ENCODE assay signal across 35 cellular contexts in the genomic region with DNA sequence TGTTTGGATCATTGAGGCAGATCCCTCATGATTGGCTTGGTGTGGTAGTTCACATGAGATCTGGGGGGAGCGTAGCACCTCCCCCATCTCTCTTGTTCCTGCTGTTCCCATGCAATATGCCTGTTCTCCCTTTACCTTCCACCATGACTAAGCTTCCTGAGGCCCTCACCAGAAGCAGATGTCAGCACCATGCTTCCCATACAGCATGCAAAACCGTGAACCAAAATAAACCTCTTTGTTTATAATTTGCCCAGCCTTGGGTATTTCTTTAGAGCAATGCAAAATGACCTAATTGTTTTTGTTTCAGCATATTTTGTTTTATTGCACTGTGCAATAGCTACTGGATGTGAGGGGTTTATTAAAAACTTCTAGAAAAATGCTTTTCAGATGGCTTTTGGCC. TPM values are rescaled to one million over a fixed set of nuclear protein-coding genes. Genes with fewer than 3 reads are reported as not detected.
DNase-seq lines count a peak whose midpoint lies in the region; ATAC-seq and TF ChIP-seq lines count a peak whose summit lies in the region.
"Had no signal": no experiment of that assay in that cellular context is flagged by ENCODE, and none has a peak within 500 bp of the region (broad histone marks: within the 10 kb centered on the region; RNA-seq: fewer than 3 reads in every experiment).

No MANE protein-coding gene starts in this region.

- H3K9ac ChIP-seq in Karpas-422 (ENCODE audit: low read length): no peak overlapping the region
- H3K9ac ChIP-seq: neural progenitor cell had no signal

- no peaks in the 10 kb centered on the region for H3K9me3 Mint-ChIP-seq in GM23338
- H3K9me3 Mint-ChIP-seq: activated CD4-positive, alpha-beta memory T cell treated with anti-CD3 and anti-CD28 coated beads for 36 hours; activated naive CD8-positive, alpha-beta T cell treated with anti-CD3 and anti-CD28 coated beads, Interleukin-2, amount 50 U/mL, for 24 hours; activated T-cell treated with anti-CD3 and anti-CD28 coated beads, Interleukin-2, amount 50 U/mL, for 72 hours; CD8-positive, alpha-beta memory T cell; dendritic cell treated with granulocyte-macrophage colony-stimulating factor and Interleukin-4, amounts not matched to agents 40 ng/mL and 50 ng/mL, for 4 days; endodermal cell; IgD-negative memory B cell; immature natural killer cell; neural progenitor cell had no signal

- H3K4me2 ChIP-seq in GM23338 (no peak overlapping the region), Karpas-422 (ENCODE audit: low read depth, low read length, poor library complexity, severe bottlenecking) (peak overlapping the region; percentile 22)
- H3K4me2 ChIP-seq: neural progenitor cell, smooth muscle cell had no signal

- H3F3A ChIP-seq in GM23338 (replicated peaks; ENCODE audit: low read depth): 0 out of 2 replicates have a peak, but pooled peaks cover 4% of the 10 kb centered on the region

- H3K4me3 ChIP-seq in GM23338 (no peak overlapping the region), Karpas-422 (ENCODE audit: low read length) (no peak overlapping the region; the same call in 1 of the 2 replicates), choroid plexus epithelial cell (ENCODE audit: low read depth, low read length) (no peak overlapping the region)
- H3K4me3 ChIP-seq: esophagus muscularis mucosa, neural progenitor cell, pancreas, SK-N-MC, smooth muscle cell had no signal

- peaks cover 2% of the 10 kb centered on the region for H3K27me3 Mint-ChIP-seq in GM23338 (ENCODE audit: insufficient read depth, low read depth, poor library complexity)
- H3K27me3 Mint-ChIP-seq: activated CD4-positive, alpha-beta memory T cell treated with anti-CD3 and anti-CD28 coated beads for 36 hours; activated naive CD8-positive, alpha-beta T cell treated with anti-CD3 and anti-CD28 coated beads, Interleukin-2, amount 50 U/mL, for 24 hours; CD8-positive, alpha-beta memory T cell; dendritic cell treated with granulocyte-macrophage colony-stimulating factor and Interleukin-4, amounts not matched to agents 40 ng/mL and 50 ng/mL, for 4 days; IgD-negative memory B cell; type B pancreatic cell had no signal

- H3K27me3 ChIP-seq in GM23338 (ENCODE audit: insufficient read depth) (no peaks in the 10 kb centered on the region), Karpas-422 (ENCODE audit: low read length) (no peaks in the 10 kb centered on the region)
- H3K27me3 ChIP-seq: esophagus muscularis mucosa, neural progenitor cell, pancreas had no signal

- peaks cover 5% of the 10 kb centered on the region; the same call in 1 of the 2 replicates for H3K9me2 ChIP-seq in GM23338 (ENCODE audit: insufficient read depth)
- H3K9me2 ChIP-seq in Karpas-422 (replicated peaks; ENCODE audit: insufficient read depth, low read length): no peaks in the 10 kb centered on the region

- DNase-seq in GM23338 (ENCODE audit: low spot score) (no peak), Karpas-422 (peak; percentile 59), choroid plexus epithelial cell (ENCODE audit: low read depth) (peak; percentile 56), iris pigment epithelial cell (ENCODE audit: low read depth) (peak; percentile 63), foreskin melanocyte (no peak), middle frontal gyrus (ENCODE audit: extremely low spot score, low spot score) (no peak)
- DNase-seq: activated CD4-positive, alpha-beta memory T cell treated with anti-CD3 and anti-CD28 coated beads for 36 hours; activated CD4-positive, CD25-positive, alpha-beta regulatory T cell treated with anti-CD3 and anti-CD28 coated beads, Interleukin-2, amount 50 U/mL, for 72 hours; activated naive CD8-positive, alpha-beta T cell treated with anti-CD3 and anti-CD28 coated beads, Interleukin-2, amount 50 U/mL, for 24 hours; activated T-cell treated with anti-CD3 and anti-CD28 coated beads, Interleukin-2, amount 50 U/mL, for 72 hours; CD8-positive, alpha-beta memory T cell; central memory CD4-positive, alpha-beta T cell; endodermal cell; hypothalamus; immature natural killer cell; left colon; mammary epithelial cell; NCI-H1092 treated with DMSO at 0.1 percent for 48 hours; NCI-H1694 treated with DMSO at 0.1 percent for 48 hours; NCI-H2171 treated with DMSO at 0.1 percent for 48 hours; NCI-H510A; OCI-M1; pancreas; retina; stimulated activated naive CD4-positive, alpha-beta T cell; T-helper 2 cell had no signal

- H3K4me1 ChIP-seq in GM23338 (ENCODE audit: insufficient read depth) (peaks cover 3% of the 10 kb centered on the region; the same call in 1 of the 2 replicates), Karpas-422 (ENCODE audit: low read length) (peaks cover 39% of the 10 kb centered on the region)
- H3K4me1 ChIP-seq: neural progenitor cell, pancreas had no signal

- H3K36me3 ChIP-seq in GM23338 (ENCODE audit: insufficient read depth) (no peaks in the 10 kb centered on the region), Karpas-422 (ENCODE audit: insufficient read depth, low read length) (peaks cover 41% of the 10 kb centered on the region)
- H3K36me3 ChIP-seq: pancreas had no signal

- H2AFZ ChIP-seq in GM23338 (no peak overlapping the region), Karpas-422 (ENCODE audit: low read length) (no peak overlapping the region)
- H2AFZ ChIP-seq: neural progenitor cell had no signal

- ATAC-seq in GM23338 (peak; percentile 28; the same call in 2 of the 3 replicates), HG02981 (IDR thresholded peaks at IDR 0.05; ENCODE audit: unreplicated experiment) (no peak), GM18907 (IDR thresholded peaks at IDR 0.05; ENCODE audit: unreplicated experiment) (no peak)
- ATAC-seq: activated naive CD8-positive, alpha-beta T cell treated with anti-CD3 and anti-CD28 coated beads, Interleukin-2, amount 50 U/mL, for 24 hours; activated T-cell treated with anti-CD3 and anti-CD28 coated beads, Interleukin-2, amount 50 U/mL, for 72 hours; left colon; pancreas had no signal

- no peak overlapping the region for H3K27ac ChIP-seq in GM23338 (ENCODE audit: low read depth)
- H3K27ac ChIP-seq in Karpas-422 (ENCODE audit: low read length): peak overlapping the region; percentile 41
- H3K27ac ChIP-seq: esophagus muscularis mucosa, neural progenitor cell, pancreas, SK-N-MC had no signal

- no peaks in the 10 kb centered on the region for H3K79me2 ChIP-seq in GM23338 (replicated peaks; ENCODE audit: insufficient read depth)
- H3K79me2 ChIP-seq in Karpas-422 (ENCODE audit: low read length): no peaks in the 10 kb centered on the region

- no peak for TF ChIP-seq CTCF in GM23338 (conservative IDR thresholded peaks at IDR 0.05; ENCODE audit: low read depth in 2 of 2)
- no peak for TF ChIP-seq CTCF in choroid plexus epithelial cell (conservative IDR thresholded peaks at IDR 0.05; ENCODE audit: low read depth, low read length)

- peaks cover 10% of the 10 kb centered on the region; the same call in 2 of the 3 replicates for H3K36me3 Mint-ChIP-seq in GM23338 (ENCODE audit: low read depth)

- no peaks in the 10 kb centered on the region for H3K9me3 ChIP-seq in Karpas-422 (ENCODE audit: low read length)
- H3K9me3 ChIP-seq: esophagus muscularis mucosa, pancreas had no signal

- H4K20me1 ChIP-seq in GM23338 (replicated peaks; ENCODE audit: insufficient read depth) (no peaks in the 10 kb centered on the region), Karpas-422 (ENCODE audit: insufficient read depth, low read depth, low read length) (no peaks in the 10 kb centered on the region)

- H3K27ac Mint-ChIP-seq in GM23338: no peak overlapping the region
- H3K27ac Mint-ChIP-seq: activated CD4-positive, alpha-beta memory T cell treated with anti-CD3 and anti-CD28 coated beads for 36 hours; activated naive CD8-positive, alpha-beta T cell treated with anti-CD3 and anti-CD28 coated beads, Interleukin-2, amount 50 U/mL, for 24 hours; activated T-cell treated with anti-CD3 and anti-CD28 coated beads, Interleukin-2, amount 50 U/mL, for 72 hours; dendritic cell treated with granulocyte-macrophage colony-stimulating factor and Interleukin-4, amounts not matched to agents 40 ng/mL and 50 ng/mL, for 4 days; endodermal cell; immature natural killer cell; neural progenitor cell; type B pancreatic cell had no signal

- no peak overlapping the region for H3K4me3 Mint-ChIP-seq in GM23338
- H3K4me3 Mint-ChIP-seq: activated CD4-positive, alpha-beta memory T cell treated with anti-CD3 and anti-CD28 coated beads for 36 hours; activated naive CD8-positive, alpha-beta T cell treated with anti-CD3 and anti-CD28 coated beads, Interleukin-2, amount 50 U/mL, for 24 hours; activated T-cell treated with anti-CD3 and anti-CD28 coated beads, Interleukin-2, amount 50 U/mL, for 72 hours; CD8-positive, alpha-beta memory T cell; dendritic cell treated with granulocyte-macrophage colony-stimulating factor and Interleukin-4, amounts not matched to agents 40 ng/mL and 50 ng/mL, for 4 days; endodermal cell; IgD-negative memory B cell; immature natural killer cell; neural progenitor cell; type B pancreatic cell had no signal

- peaks cover 13% of the 10 kb centered on the region for H3K4me1 Mint-ChIP-seq in GM23338
- H3K4me1 Mint-ChIP-seq: neural progenitor cell had no signal

TF ChIP-seq in GM23338, 12 proteins besides CTCF, POLR2A, EP300 and RAD21 (continues in another document):
- TF ChIP-seq NANOG (IDR thresholded peaks at IDR 0.05; ENCODE audit: borderline replicate concordance): no peak

RNA-seq across cellular contexts. Expression of a gene that starts 56.6 kb away (rescaled TPM):
- 23.5 and 28.3 TPM in 2 replicates for total RNA-seq in GM23338 (2014; rRNA removed; shearing (Covaris generic))
- 4.1 and 4.3 TPM in 2 replicates for polyA plus RNA-seq in GM23338 (2016; fragmentation: Nextera tagmentation; extraction: Ambion mirVana)
- 14.3 and 23.8 TPM in 2 replicates for total RNA-seq in Karpas-422 (2014; rRNA removed; shearing (Covaris generic); ENCODE audit: low replicate concordance)

Comparison
In these comparisons a context has a peak if more than half of its experiments do, and no peak if none do; other contexts are left out.
1. DNase-seq: peak in Karpas-422 (single experiment), choroid plexus epithelial cell (single experiment) and iris pigment epithelial cell (single experiment); none in GM23338 (single experiment), foreskin melanocyte (single experiment) and middle frontal gyrus (single experiment).